Comparison of ENCODE assay signal across 1 cellular context in the genomic region with DNA sequence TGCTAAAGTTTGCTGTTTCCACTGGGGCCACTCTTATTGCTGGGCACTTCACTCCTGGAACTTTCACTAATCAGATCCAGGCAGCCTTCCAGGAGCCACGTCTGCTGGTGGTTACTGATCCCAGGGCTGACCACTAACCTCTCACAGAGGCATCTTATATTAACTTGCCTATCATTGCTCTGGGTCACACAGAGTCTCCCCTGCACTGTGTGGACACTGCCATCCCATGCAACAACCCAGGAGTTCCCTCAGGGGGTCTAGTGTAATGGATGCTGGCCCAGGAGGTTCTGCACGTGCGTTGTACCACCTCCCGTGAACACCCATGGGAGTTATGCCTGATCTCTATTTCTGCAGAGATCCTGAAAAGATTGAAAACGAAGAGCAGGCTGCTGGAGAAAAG.
TF ChIP-seq lines count a peak whose summit lies in the region.

No MANE protein-coding gene starts in this region.

TF ChIP-seq in IMR-90, 13 proteins besides CTCF, POLR2A, EP300 and RAD21 (continued from another document):
- TF ChIP-seq, protein P1, sequence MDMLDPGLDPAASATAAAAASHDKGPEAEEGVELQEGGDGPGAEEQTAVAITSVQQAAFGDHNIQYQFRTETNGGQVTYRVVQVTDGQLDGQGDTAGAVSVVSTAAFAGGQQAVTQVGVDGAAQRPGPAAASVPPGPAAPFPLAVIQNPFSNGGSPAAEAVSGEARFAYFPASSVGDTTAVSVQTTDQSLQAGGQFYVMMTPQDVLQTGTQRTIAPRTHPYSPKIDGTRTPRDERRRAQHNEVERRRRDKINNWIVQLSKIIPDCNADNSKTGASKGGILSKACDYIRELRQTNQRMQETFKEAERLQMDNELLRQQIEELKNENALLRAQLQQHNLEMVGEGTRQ (IDR thresholded peaks at IDR 0.05; ENCODE audit: low read depth, low read length), result no peak
